ENCODE assay signal across 18 cellular contexts in genomic region chr20:11136691-11137090, GRCh38.
DNase-seq lines count a peak whose midpoint lies in the region; ATAC-seq, FAIRE-seq and TF ChIP-seq lines count a peak whose summit lies in the region.
"Had no signal": no experiment of that assay in that cellular context is flagged by ENCODE, and none has a peak within 500 bp of the region (broad histone marks: within the 10 kb centered on the region; RNA-seq: fewer than 3 reads in every experiment).

No MANE protein-coding gene starts in this region.

- H3K27ac Mint-ChIP-seq in astrocyte (ENCODE audit: unreplicated experiment) = peak overlapping the region; percentile 68
- H3K27ac Mint-ChIP-seq in T-helper 2 cell treated with Interferon-gamma antibody and Interleukin-4, amounts not matched to agents 5 μg/mL and 100 μg/mL, for 36 hours = no peak overlapping the region
- H3K27ac Mint-ChIP-seq in natural killer cell = no peak overlapping the region
- H3K27ac Mint-ChIP-seq: B cell; CD4-positive, alpha-beta T cell; HFFc6 had no signal

- H3K27me3 Mint-ChIP-seq in astrocyte (ENCODE audit: low read depth, unreplicated experiment) (no peaks in the 10 kb centered on the region), natural killer cell (ENCODE audit: low read depth in 2 of 2) (no peaks in the 10 kb centered on the region)
- H3K27me3 Mint-ChIP-seq in T-helper 2 cell treated with Interferon-gamma antibody and Interleukin-4, amounts not matched to agents 5 μg/mL and 100 μg/mL, for 36 hours (ENCODE audit: low read depth) = no peaks in the 10 kb centered on the region
- H3K27me3 Mint-ChIP-seq: B cell; CD4-positive, alpha-beta T cell had no signal

- no peaks in the 10 kb centered on the region for H4K20me1 ChIP-seq in astrocyte (ENCODE audit: insufficient read depth, low read length)

- no peak overlapping the region for H3K9ac ChIP-seq in astrocyte (ENCODE audit: low read length)

- intact Hi-C loops in natural killer cell (cut with micrococcal nuclease) = no loop called here

- H3K4me3 Mint-ChIP-seq in astrocyte (ENCODE audit: unreplicated experiment) (peak overlapping the region; percentile 13), natural killer cell (no peak overlapping the region)
- no peak overlapping the region for H3K4me3 Mint-ChIP-seq in T-helper 2 cell treated with Interferon-gamma antibody and Interleukin-4, amounts not matched to agents 5 μg/mL and 100 μg/mL, for 36 hours
- H3K4me3 Mint-ChIP-seq: B cell; CD4-positive, alpha-beta T cell; HFFc6 had no signal

- peaks cover 28% of the 10 kb centered on the region for H3K4me1 Mint-ChIP-seq in astrocyte (ENCODE audit: low read depth, unreplicated experiment)
- no peaks in the 10 kb centered on the region for H3K4me1 Mint-ChIP-seq in T-helper 2 cell treated with Interferon-gamma antibody and Interleukin-4, amounts not matched to agents 5 μg/mL and 100 μg/mL, for 36 hours (ENCODE audit: low read depth)
- H3K4me1 Mint-ChIP-seq in natural killer cell = no peaks in the 10 kb centered on the region
- H3K4me1 Mint-ChIP-seq: B cell had no signal

- no peaks in the 10 kb centered on the region for H3K36me3 ChIP-seq in astrocyte (ENCODE audit: insufficient read depth, low read length)

- no peak overlapping the region for H3K4me3 ChIP-seq in astrocyte (ENCODE audit: insufficient read depth, low read depth, low read length)

- H3K9me3 Mint-ChIP-seq in astrocyte (ENCODE audit: unreplicated experiment) (no peaks in the 10 kb centered on the region), natural killer cell (peaks cover 3 to 6% of the 10 kb centered on the region in 2 donors)
- peaks cover 9% of the 10 kb centered on the region for H3K9me3 Mint-ChIP-seq in T-helper 2 cell treated with Interferon-gamma antibody and Interleukin-4, amounts not matched to agents 5 μg/mL and 100 μg/mL, for 36 hours
- H3K9me3 Mint-ChIP-seq: HFFc6 had no signal

- DNase-seq in astrocyte (ENCODE audit: low read depth) (peak; percentile 39), glomerular visceral epithelial cell (ENCODE audit: extremely low spot score) (peak; percentile 47), myocyte (ENCODE audit: low read depth) (peak; percentile 29), natural killer cell (no peak)
- no peak for DNase-seq in T-helper 2 cell treated with Interferon-gamma antibody and Interleukin-4, amounts not matched to agents 5 μg/mL and 100 μg/mL, for 36 hours (ENCODE audit: low spot score)
- DNase-seq: C1 segment of cervical spinal cord; Calu3; CD4-positive, alpha-beta T cell; DMS79; GDM1; HCEC 1CT; HFFc6 had no signal

- no peaks in the 10 kb centered on the region for H3K9me3 ChIP-seq in astrocyte (ENCODE audit: insufficient read depth, low read depth, low read length)

- H3K79me2 ChIP-seq in astrocyte (ENCODE audit: insufficient read depth, low read length) = no peaks in the 10 kb centered on the region

- H3K4me1 ChIP-seq in astrocyte (ENCODE audit: insufficient read depth, low read length) = peaks cover 3% of the 10 kb centered on the region

- H3K27ac ChIP-seq in astrocyte (ENCODE audit: low read depth, low read length) = no peak overlapping the region
- H3K27ac ChIP-seq: HL-60 had no signal

- FAIRE-seq in astrocyte (lab: Jason Lieb, UNC) = no peak
- FAIRE-seq: A204.1, GM12892 had no signal

- TF ChIP-seq CTCF in astrocyte (IDR thresholded peaks at IDR 0.05; ENCODE audit: insufficient read depth, low read depth, low read length) = no peak
- no peak for TF ChIP-seq CTCF in natural killer cell (IDR thresholded peaks at IDR 0.05)

- H3K4me2 ChIP-seq in astrocyte (ENCODE audit: low read length) = no peak overlapping the region

- no peak overlapping the region for H2AFZ ChIP-seq in astrocyte (ENCODE audit: low read depth, low read length)

- H3K36me3 Mint-ChIP-seq in astrocyte (ENCODE audit: low read depth, unreplicated experiment) (no peaks in the 10 kb centered on the region), natural killer cell (no peaks in the 10 kb centered on the region)
- no peaks in the 10 kb centered on the region for H3K36me3 Mint-ChIP-seq in T-helper 2 cell treated with Interferon-gamma antibody and Interleukin-4, amounts not matched to agents 5 μg/mL and 100 μg/mL, for 36 hours (ENCODE audit: low read depth)

- no peaks in the 10 kb centered on the region for H3K27me3 ChIP-seq in astrocyte (ENCODE audit: insufficient read depth, low read length)

- ATAC-seq in GM21717 (IDR thresholded peaks at IDR 0.05; ENCODE audit: unreplicated experiment) (no peak), natural killer cell (no peak), GM18520 (IDR thresholded peaks at IDR 0.05; ENCODE audit: unreplicated experiment) (no peak)

Comparison
In these comparisons a context has a peak if more than half of its experiments do, and no peak if none do; other contexts are left out.
1. DNase-seq: peak in astrocyte (single experiment), glomerular visceral epithelial cell (single experiment) and myocyte (single experiment); none in T-helper 2 cell treated with Interferon-gamma antibody and Interleukin-4, amounts not matched to agents 5 μg/mL and 100 μg/mL, for 36 hours (single experiment) and natural killer cell (single experiment).